Comparison of ENCODE assay signal across 13 cellular contexts in genomic region chr15:65857718-65858402, GRCh38.
A peak's percentile ranks its signal among the peaks of the same experiment; 100 is the strongest.
DNase-seq lines count a peak whose midpoint lies in the region; ATAC-seq and TF ChIP-seq lines count a peak whose summit lies in the region.
"Had no signal": no experiment of that assay in that cellular context is flagged by ENCODE, and none has a peak within 500 bp of the region (broad histone marks: within the 10 kb centered on the region; RNA-seq: fewer than 3 reads in every experiment).

No MANE protein-coding gene starts in this region.

- H3K4me3 ChIP-seq in GM12865 (ENCODE audit: low read depth, low read length), result no peak overlapping the region
- H3K4me3 ChIP-seq in choroid plexus epithelial cell (ENCODE audit: low read depth, low read length), result no peak overlapping the region
- no peak overlapping the region for H3K4me3 ChIP-seq in neutrophil (ENCODE audit: low read depth in 1 of 2, low read length in 1 of 2)
- H3K4me3 ChIP-seq: BLaER1, stomach had no signal

- no peaks in the 10 kb centered on the region for H3K9me3 ChIP-seq in neutrophil
- H3K9me3 ChIP-seq: BLaER1, stomach had no signal

- no peaks in the 10 kb centered on the region for H3K27me3 ChIP-seq in neutrophil
- H3K27me3 ChIP-seq: BLaER1, stomach had no signal

- peak overlapping the region; percentile 39 for H3K27ac ChIP-seq in neutrophil
- H3K27ac ChIP-seq: BLaER1, stomach had no signal

- ATAC-seq in HG02798 (IDR thresholded peaks at IDR 0.05; ENCODE audit: poor library complexity, unreplicated experiment), result peak; percentile 37
- no peak for ATAC-seq in HG03045 (IDR thresholded peaks at IDR 0.05; ENCODE audit: unreplicated experiment)

- H3K4me1 ChIP-seq in neutrophil (ENCODE audit: control insufficient read depth in 1 of 2, insufficient read depth in 1 of 2, low read depth in 1 of 2, low read length in 1 of 2), result peaks cover 11 to 18% of the 10 kb centered on the region in 2 experiments
- H3K4me1 ChIP-seq: stomach had no signal

- no peaks in the 10 kb centered on the region for H3K36me3 ChIP-seq in neutrophil
- H3K36me3 ChIP-seq: BLaER1, stomach had no signal

- no peak for TF ChIP-seq CTCF in GM12865 (IDR thresholded peaks at IDR 0.05; ENCODE audit: insufficient read depth, low read depth, low read length, missing control alignments)
- TF ChIP-seq CTCF in choroid plexus epithelial cell (conservative IDR thresholded peaks at IDR 0.05; ENCODE audit: low read depth, low read length), result no peak
- TF ChIP-seq CTCF in neutrophil (IDR thresholded peaks at IDR 0.05), result no peak

- DNase-seq in GM12865 (ENCODE audit: low read depth) (peak; percentile 45), choroid plexus epithelial cell (ENCODE audit: low read depth) (peak; percentile 25), COR-L47 (lab: John Stamatoyannopoulos, UW) (no peak), MV-4-11 (lab: John Stamatoyannopoulos, UW) (no peak)
- DNase-seq: central memory CD4-positive, alpha-beta T cell; NCI-H1694 treated with DMSO at 0.1 percent for 48 hours; NCI-H69; small intestine; stomach had no signal

Comparison
In these comparisons a context has a peak if more than half of its experiments do, and no peak if none do; other contexts are left out.
1. DNase-seq: peak in GM12865 (single experiment) and choroid plexus epithelial cell (single experiment); none in COR-L47 (single experiment) and MV-4-11 (single experiment).